ENCODE assay signal across 26 cellular contexts in genomic region chr6:82330171-82330804, GRCh38. TPM values are rescaled to one million over a fixed set of nuclear protein-coding genes. Genes with fewer than 3 reads are reported as not detected.
DNase-seq lines count a peak whose midpoint lies in the region; ATAC-seq and TF ChIP-seq lines count a peak whose summit lies in the region.
"Had no signal": no experiment of that assay in that cellular context is flagged by ENCODE, and none has a peak within 500 bp of the region (broad histone marks: within the 10 kb centered on the region; RNA-seq: fewer than 3 reads in every experiment).

No MANE protein-coding gene starts in this region.

- CTCF ChIA-PET in MCF 10A (lab: Yijun Ruan, JAX): interaction anchor here (0.5 to 1.6 kb wide), 5 partner anchors 9 to 1695 kb away, joined by 3 to 6 read pairs (median 3); no protein-coding TSS in a partner anchor
- CTCF ChIA-PET in mammary epithelial cell (lab: Charles Lee; ENCODE audit: low non-redundant PET): no interaction called here

- intact Hi-C loops in MCF 10A (cut with micrococcal nuclease) (loop anchor here (2.0 kb wide), 1 partner anchor 59 kb away; no protein-coding TSS in a partner anchor), mammary epithelial cell (cut with micrococcal nuclease) (loop anchor here (2.0 to 10.0 kb wide), 5 partner anchors 33 to 259 kb away; partner anchors contain the start of gene TPBG)

- H3K4me3 ChIP-seq in mammary epithelial cell (replicated peaks in 1 of 3; ENCODE audit: insufficient read depth in 1 of 3, low read depth in 2 of 3, low read length in 3 of 3) (no peak overlapping the region), RWPE2 (ENCODE audit: severe bottlenecking) (no peak overlapping the region)
- H3K4me3 ChIP-seq: A549; BLaER1 treated with 17β-estradiol and CSF1 and Interleukin-3, amounts not matched to agents 10 nM and 100 nM; GM12878; GM23338 had no signal

- H2AFZ ChIP-seq in mammary epithelial cell (ENCODE audit: low read depth, low read length): no peak overlapping the region
- H2AFZ ChIP-seq: GM23338 had no signal

- H3K79me2 ChIP-seq in mammary epithelial cell (ENCODE audit: insufficient read depth, low read length): no peaks in the 10 kb centered on the region

- 94% methylated on average over 2 of the region's 2 CpGs for WGBS in mammary epithelial cell (ENCODE audit: low coverage, missing lambda C conversion rate)

- peak overlapping the region; percentile 91 for H3K27ac Mint-ChIP-seq in MCF 10A (ENCODE audit: low read depth, unreplicated experiment)
- H3K27ac Mint-ChIP-seq: CD14-positive monocyte; CD4-positive, alpha-beta memory T cell; GM23338 had no signal

- no peak overlapping the region for H3K4me2 ChIP-seq in mammary epithelial cell (ENCODE audit: insufficient read depth, low read depth, low read length)
- H3K4me2 ChIP-seq: BLaER1 treated with 17β-estradiol and CSF1 and Interleukin-3, amounts not matched to agents 10 nM and 100 nM; GM23338 had no signal

- peaks cover 34% of the 10 kb centered on the region for H3K4me1 Mint-ChIP-seq in MCF 10A (ENCODE audit: insufficient read depth, unreplicated experiment)
- H3K4me1 Mint-ChIP-seq: CD14-positive monocyte had no signal

- BruUV-seq in MCF 10A (replicated peaks; lab: Mats Ljungman, UMichigan): no TSS peak
- BruUV-seq in mammary epithelial cell (replicated peaks; lab: Mats Ljungman, UMichigan): no TSS peak

- DNase-seq in MCF 10A (ENCODE audit: unreplicated experiment) (no peak), mammary epithelial cell (no peak), RWPE2 (ENCODE audit: low spot score) (no peak), foreskin melanocyte (peak; percentile 26), omental fat pad (ENCODE audit: low spot score) (no peak), NCI-H524 (lab: John Stamatoyannopoulos, UW) (no peak), 8988T (no peak)
- DNase-seq: ACHN; AML-193; BE2C; Calu3; CD4-positive, alpha-beta memory T cell; COR-L47; DMS153; DMS79; EL; GDM1; H9; HFFc6 had no signal

- POLR2A ChIA-PET in MCF 10A (lab: Yijun Ruan, JAX): interaction anchor here (1.1 to 1.5 kb wide), 2 partner anchors 9 to 32 kb away, joined by 3 to 5 read pairs; partner anchors contain the start of gene TPBG

- H4K20me1 ChIP-seq in mammary epithelial cell (ENCODE audit: insufficient read depth, low read length): no peaks in the 10 kb centered on the region
- H4K20me1 ChIP-seq: BLaER1 treated with 17β-estradiol and CSF1 and Interleukin-3, amounts not matched to agents 10 nM and 100 nM had no signal

- H3K9me3 Mint-ChIP-seq in MCF 10A (ENCODE audit: unreplicated experiment): no peaks in the 10 kb centered on the region
- H3K9me3 Mint-ChIP-seq: GM23338, H9, HFFc6 had no signal

- H3K9me3 ChIP-seq in mammary epithelial cell (replicated peaks; ENCODE audit: insufficient read depth, low read length) (no peaks in the 10 kb centered on the region), RWPE2 (ENCODE audit: severe bottlenecking) (no peaks in the 10 kb centered on the region)
- H3K9me3 ChIP-seq: A549; BE2C; BLaER1 treated with 17β-estradiol and CSF1 and Interleukin-3, amounts not matched to agents 10 nM and 100 nM had no signal

- H3K36me3 Mint-ChIP-seq in MCF 10A (ENCODE audit: insufficient read depth, unreplicated experiment): no peaks in the 10 kb centered on the region
- H3K36me3 Mint-ChIP-seq: CD14-positive monocyte; CD4-positive, alpha-beta memory T cell had no signal

- H3K4me1 ChIP-seq in mammary epithelial cell (ENCODE audit: insufficient read depth, low read length) (peaks cover 14% of the 10 kb centered on the region), RWPE2 (ENCODE audit: insufficient read depth, poor library complexity, severe bottlenecking) (peaks cover 22% of the 10 kb centered on the region)
- H3K4me1 ChIP-seq: BE2C; BLaER1 treated with 17β-estradiol and CSF1 and Interleukin-3, amounts not matched to agents 10 nM and 100 nM had no signal

- TF ChIP-seq CTCF in MCF 10A (IDR thresholded peaks at IDR 0.05; ENCODE audit: unreplicated experiment) (no peak), mammary epithelial cell (conservative IDR thresholded peaks at IDR 0.05 in 1 of 2, IDR thresholded peaks at IDR 0.05 in 1 of 2; ENCODE audit: extremely low read depth in 1 of 2, insufficient read depth in 1 of 2, low read depth in 1 of 2, low read length in 2 of 2) (no peak), RWPE2 (IDR thresholded peaks at IDR 0.05; ENCODE audit: poor library complexity, severe bottlenecking) (no peak), omental fat pad (IDR thresholded peaks at IDR 0.05) (no peak)

- in situ Hi-C loops in mammary epithelial cell (cut with MboI; ENCODE audit: low sequenced_read_pairs in 2 of 2): no loop called here

- H3K27ac ChIP-seq in mammary epithelial cell (ENCODE audit: insufficient read depth, low read depth, low read length) (no peak overlapping the region), RWPE2 (ENCODE audit: poor library complexity, severe bottlenecking) (peak overlapping the region; percentile 55)
- H3K27ac ChIP-seq: 22Rv1; BLaER1 treated with 17β-estradiol and CSF1 and Interleukin-3, amounts not matched to agents 10 nM and 100 nM had no signal

- H3K9ac ChIP-seq in mammary epithelial cell (ENCODE audit: insufficient read depth, low read length): no peak overlapping the region
- H3K9ac ChIP-seq: BLaER1 treated with 17β-estradiol and CSF1 and Interleukin-3, amounts not matched to agents 10 nM and 100 nM had no signal

- H3K4me3 Mint-ChIP-seq in MCF 10A (ENCODE audit: unreplicated experiment): no peak overlapping the region
- H3K4me3 Mint-ChIP-seq: CD14-positive monocyte; CD4-positive, alpha-beta memory T cell; GM23338; H9; HFFc6 had no signal

- dilution Hi-C loops in mammary epithelial cell (cut with HindIII; ENCODE audit: low sequenced_read_pairs): no loop called here

- H3K27me3 Mint-ChIP-seq in MCF 10A (ENCODE audit: insufficient read depth, unreplicated experiment): no peaks in the 10 kb centered on the region

- ATAC-seq in RWPE2 (ENCODE audit: low read depth) (no peak), omental fat pad (ENCODE audit: low FRiP score) (peak; percentile 80), HG03521 (IDR thresholded peaks at IDR 0.05; ENCODE audit: unreplicated experiment) (no peak)
- ATAC-seq: GM12878, GM23338 had no signal

- no peaks in the 10 kb centered on the region for H3K27me3 ChIP-seq in mammary epithelial cell (ENCODE audit: insufficient read depth, low read length)
- no peaks in the 10 kb centered on the region for H3K27me3 ChIP-seq in RWPE2 (ENCODE audit: insufficient read depth, poor library complexity, severe bottlenecking)
- H3K27me3 ChIP-seq: BE2C; BLaER1 treated with 17β-estradiol and CSF1 and Interleukin-3, amounts not matched to agents 10 nM and 100 nM had no signal

- H3K36me3 ChIP-seq in mammary epithelial cell (ENCODE audit: insufficient read depth, low read length) (no peaks in the 10 kb centered on the region), RWPE2 (ENCODE audit: low read depth) (no peaks in the 10 kb centered on the region)
- H3K36me3 ChIP-seq: BE2C; BLaER1 treated with 17β-estradiol and CSF1 and Interleukin-3, amounts not matched to agents 10 nM and 100 nM had no signal

RNA-seq across cellular contexts. Expression of gene TPBG, which starts 33.3 kb away (rescaled TPM):
- 72.9 and 96.9 TPM in 2 replicates for total RNA-seq in MCF 10A (2022)
- 100 to 1,000 TPM in 1 of 2 donors, 10 to 100 TPM in 1; 62.8 to 115 TPM for total RNA-seq in mammary epithelial cell
- polyA plus RNA-seq in mammary epithelial cell: 95.2 TPM
- polyA minus RNA-seq in mammary epithelial cell: 53.5 TPM
- total RNA-seq in omental fat pad: 10 to 100 TPM; 15.9 to 46.4 (median 25.3) TPM
